Comparison of ENCODE assay signal across 1 cellular context in the genomic region with DNA sequence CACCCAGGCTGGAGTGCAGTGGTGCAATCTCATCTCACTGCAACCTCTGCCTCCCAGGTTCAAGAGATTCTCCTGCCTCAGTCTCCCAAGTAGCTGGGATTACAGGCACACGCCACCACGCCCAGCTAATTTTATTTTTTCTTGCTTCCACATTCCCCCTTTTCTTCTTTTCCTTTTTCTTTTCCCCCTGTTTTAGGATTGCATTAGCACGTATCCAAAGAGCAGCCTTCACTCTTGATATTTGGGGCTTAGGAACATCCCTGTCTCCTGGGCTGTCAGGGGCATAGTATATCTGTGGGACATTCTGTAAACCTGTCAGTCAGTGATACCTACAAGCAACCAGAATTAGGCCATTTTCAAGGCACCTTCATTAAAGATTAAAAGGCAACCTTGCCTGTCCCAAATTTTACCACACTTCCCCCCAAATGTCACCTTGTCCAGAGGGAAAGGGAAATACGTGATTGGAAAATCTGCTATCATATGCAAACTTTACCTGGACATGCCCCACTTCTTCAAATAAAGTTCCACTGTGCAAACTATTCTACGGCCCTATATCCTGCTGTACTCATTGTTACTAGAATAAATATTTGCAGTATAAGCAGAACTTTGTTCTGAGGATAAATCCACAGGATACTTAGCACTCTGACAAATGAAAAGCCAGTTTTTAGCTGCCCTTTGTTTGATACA.
TF ChIP-seq lines count a peak whose summit lies in the region.

No MANE protein-coding gene starts in this region.

TF ChIP-seq in HepG2, 621 proteins besides CTCF, POLR2A, EP300 and RAD21 (continued from another document and continues in another):
- TF ChIP-seq BHLHE40 (IDR thresholded peaks at IDR 0.05; ENCODE audit: low read length) (0 out of 2 replicates have a peak, but pooled peaks have one; percentile 9), HNRNPH1 (optimal IDR thresholded peaks at IDR 0.05; ENCODE audit: low read depth, low read length) (no peak), ETV5 (CRISPR knock-in tag; IDR thresholded peaks at IDR 0.05; ENCODE audit: borderline replicate concordance) (peak; percentile 92), ZNF10 (CRISPR knock-in tag; IDR thresholded peaks at IDR 0.05; ENCODE audit: borderline replicate concordance, low read depth) (no peak), RARA (CRISPR knock-in tag; IDR thresholded peaks at IDR 0.05) (peak; percentile 99), U2AF2 (IDR thresholded peaks at IDR 0.05; ENCODE audit: low read depth, low read length) (no peak), NKX3-1 (CRISPR knock-in tag; IDR thresholded peaks at IDR 0.05) (peak; percentile 70), RFXAP (CRISPR knock-in tag; IDR thresholded peaks at IDR 0.05; ENCODE audit: borderline replicate concordance) (no peak; the same call in 1 of the 2 replicates), FOXC1 (CRISPR knock-in tag; IDR thresholded peaks at IDR 0.05; ENCODE audit: borderline replicate concordance) (0 out of 2 replicates have a peak, but pooled peaks have one; percentile 30), CREB1 (IDR thresholded peaks at IDR 0.05) (peak; percentile 29; the same call in 1 of the 2 replicates), CREB1 (CRISPR knock-in tag; IDR thresholded peaks at IDR 0.05) (peak; percentile 46; the same call in 1 of the 2 replicates), RORA (CRISPR knock-in tag; IDR thresholded peaks at IDR 0.05) (0 out of 2 replicates have a peak, but pooled peaks have one; percentile 71), ZNF670 (CRISPR knock-in tag; IDR thresholded peaks at IDR 0.05; ENCODE audit: borderline replicate concordance) (peak; percentile 73; the same call in 1 of the 2 replicates), ELF4 (CRISPR knock-in tag; IDR thresholded peaks at IDR 0.05; ENCODE audit: borderline replicate concordance) (0 out of 2 replicates have a peak, but pooled peaks have one; percentile 36), GABPA (IDR thresholded peaks at IDR 0.05; ENCODE audit: low read depth, low read length) (no peak), GABPA (CRISPR knock-in tag; IDR thresholded peaks at IDR 0.05; ENCODE audit: low read depth) (peak; percentile 65), PAXIP1 (CRISPR knock-in tag; conservative IDR thresholded peaks at IDR 0.05) (peak; percentile 92), ZNF383 (CRISPR knock-in tag; IDR thresholded peaks at IDR 0.05; ENCODE audit: borderline replicate concordance) (0 out of 2 replicates have a peak, but pooled peaks have one; percentile 15), PBX2 (CRISPR knock-in tag; IDR thresholded peaks at IDR 0.05) (peak; percentile 15; the same call in 1 of the 2 replicates), NR2C2 (CRISPR knock-in tag; IDR thresholded peaks at IDR 0.05; ENCODE audit: borderline replicate concordance) (0 out of 2 replicates have a peak, but pooled peaks have one; percentile 7), JARID2 (CRISPR knock-in tag; IDR thresholded peaks at IDR 0.05; ENCODE audit: insufficient replicate concordance) (no peak), ZNF431 (CRISPR knock-in tag; IDR thresholded peaks at IDR 0.05; ENCODE audit: borderline replicate concordance, low read depth) (no peak; the same call in 1 of the 2 replicates), SPEN (CRISPR knock-in tag; IDR thresholded peaks at IDR 0.05; ENCODE audit: low read depth) (no peak), ZNF816 (CRISPR knock-in tag; IDR thresholded peaks at IDR 0.05; ENCODE audit: borderline replicate concordance) (no peak; the same call in 1 of the 2 replicates), ZNF749 (CRISPR knock-in tag; IDR thresholded peaks at IDR 0.05; ENCODE audit: borderline replicate concordance) (no peak), TAF15 (IDR thresholded peaks at IDR 0.05; ENCODE audit: low read depth, low read length, poor library complexity, severe bottlenecking) (no peak), SRSF1 (optimal IDR thresholded peaks at IDR 0.05; ENCODE audit: low read depth, low read length) (no peak), ZNF510 (CRISPR knock-in tag; IDR thresholded peaks at IDR 0.05; ENCODE audit: low read depth) (0 out of 2 replicates have a peak, but pooled peaks have one; percentile 28), SNAPC2 (CRISPR knock-in tag; IDR thresholded peaks at IDR 0.05) (no peak), BRD4 (CRISPR knock-in tag; IDR thresholded peaks at IDR 0.05) (no peak), ISL2 (CRISPR knock-in tag; IDR thresholded peaks at IDR 0.05) (peak; percentile 97), RERE (CRISPR knock-in tag; IDR thresholded peaks at IDR 0.05; ENCODE audit: low read depth) (peak; percentile 98)
- TF ChIP-seq, protein P1, sequence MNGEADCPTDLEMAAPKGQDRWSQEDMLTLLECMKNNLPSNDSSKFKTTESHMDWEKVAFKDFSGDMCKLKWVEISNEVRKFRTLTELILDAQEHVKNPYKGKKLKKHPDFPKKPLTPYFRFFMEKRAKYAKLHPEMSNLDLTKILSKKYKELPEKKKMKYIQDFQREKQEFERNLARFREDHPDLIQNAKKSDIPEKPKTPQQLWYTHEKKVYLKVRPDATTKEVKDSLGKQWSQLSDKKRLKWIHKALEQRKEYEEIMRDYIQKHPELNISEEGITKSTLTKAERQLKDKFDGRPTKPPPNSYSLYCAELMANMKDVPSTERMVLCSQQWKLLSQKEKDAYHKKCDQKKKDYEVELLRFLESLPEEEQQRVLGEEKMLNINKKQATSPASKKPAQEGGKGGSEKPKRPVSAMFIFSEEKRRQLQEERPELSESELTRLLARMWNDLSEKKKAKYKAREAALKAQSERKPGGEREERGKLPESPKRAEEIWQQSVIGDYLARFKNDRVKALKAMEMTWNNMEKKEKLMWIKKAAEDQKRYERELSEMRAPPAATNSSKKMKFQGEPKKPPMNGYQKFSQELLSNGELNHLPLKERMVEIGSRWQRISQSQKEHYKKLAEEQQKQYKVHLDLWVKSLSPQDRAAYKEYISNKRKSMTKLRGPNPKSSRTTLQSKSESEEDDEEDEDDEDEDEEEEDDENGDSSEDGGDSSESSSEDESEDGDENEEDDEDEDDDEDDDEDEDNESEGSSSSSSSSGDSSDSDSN (CRISPR knock-in tag; IDR thresholded peaks at IDR 0.05) = no peak
- TF ChIP-seq, protein P2, sequence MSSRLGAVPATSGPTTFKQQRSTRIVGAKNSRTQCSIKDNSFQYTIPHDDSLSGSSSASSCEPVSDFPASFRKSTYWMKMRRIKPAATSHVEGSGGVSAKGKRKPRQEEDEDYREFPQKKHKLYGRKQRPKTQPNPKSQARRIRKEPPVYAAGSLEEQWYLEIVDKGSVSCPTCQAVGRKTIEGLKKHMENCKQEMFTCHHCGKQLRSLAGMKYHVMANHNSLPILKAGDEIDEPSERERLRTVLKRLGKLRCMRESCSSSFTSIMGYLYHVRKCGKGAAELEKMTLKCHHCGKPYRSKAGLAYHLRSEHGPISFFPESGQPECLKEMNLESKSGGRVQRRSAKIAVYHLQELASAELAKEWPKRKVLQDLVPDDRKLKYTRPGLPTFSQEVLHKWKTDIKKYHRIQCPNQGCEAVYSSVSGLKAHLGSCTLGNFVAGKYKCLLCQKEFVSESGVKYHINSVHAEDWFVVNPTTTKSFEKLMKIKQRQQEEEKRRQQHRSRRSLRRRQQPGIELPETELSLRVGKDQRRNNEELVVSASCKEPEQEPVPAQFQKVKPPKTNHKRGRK (CRISPR knock-in tag; IDR thresholded peaks at IDR 0.05) = no peak
- TF ChIP-seq, protein P3, sequence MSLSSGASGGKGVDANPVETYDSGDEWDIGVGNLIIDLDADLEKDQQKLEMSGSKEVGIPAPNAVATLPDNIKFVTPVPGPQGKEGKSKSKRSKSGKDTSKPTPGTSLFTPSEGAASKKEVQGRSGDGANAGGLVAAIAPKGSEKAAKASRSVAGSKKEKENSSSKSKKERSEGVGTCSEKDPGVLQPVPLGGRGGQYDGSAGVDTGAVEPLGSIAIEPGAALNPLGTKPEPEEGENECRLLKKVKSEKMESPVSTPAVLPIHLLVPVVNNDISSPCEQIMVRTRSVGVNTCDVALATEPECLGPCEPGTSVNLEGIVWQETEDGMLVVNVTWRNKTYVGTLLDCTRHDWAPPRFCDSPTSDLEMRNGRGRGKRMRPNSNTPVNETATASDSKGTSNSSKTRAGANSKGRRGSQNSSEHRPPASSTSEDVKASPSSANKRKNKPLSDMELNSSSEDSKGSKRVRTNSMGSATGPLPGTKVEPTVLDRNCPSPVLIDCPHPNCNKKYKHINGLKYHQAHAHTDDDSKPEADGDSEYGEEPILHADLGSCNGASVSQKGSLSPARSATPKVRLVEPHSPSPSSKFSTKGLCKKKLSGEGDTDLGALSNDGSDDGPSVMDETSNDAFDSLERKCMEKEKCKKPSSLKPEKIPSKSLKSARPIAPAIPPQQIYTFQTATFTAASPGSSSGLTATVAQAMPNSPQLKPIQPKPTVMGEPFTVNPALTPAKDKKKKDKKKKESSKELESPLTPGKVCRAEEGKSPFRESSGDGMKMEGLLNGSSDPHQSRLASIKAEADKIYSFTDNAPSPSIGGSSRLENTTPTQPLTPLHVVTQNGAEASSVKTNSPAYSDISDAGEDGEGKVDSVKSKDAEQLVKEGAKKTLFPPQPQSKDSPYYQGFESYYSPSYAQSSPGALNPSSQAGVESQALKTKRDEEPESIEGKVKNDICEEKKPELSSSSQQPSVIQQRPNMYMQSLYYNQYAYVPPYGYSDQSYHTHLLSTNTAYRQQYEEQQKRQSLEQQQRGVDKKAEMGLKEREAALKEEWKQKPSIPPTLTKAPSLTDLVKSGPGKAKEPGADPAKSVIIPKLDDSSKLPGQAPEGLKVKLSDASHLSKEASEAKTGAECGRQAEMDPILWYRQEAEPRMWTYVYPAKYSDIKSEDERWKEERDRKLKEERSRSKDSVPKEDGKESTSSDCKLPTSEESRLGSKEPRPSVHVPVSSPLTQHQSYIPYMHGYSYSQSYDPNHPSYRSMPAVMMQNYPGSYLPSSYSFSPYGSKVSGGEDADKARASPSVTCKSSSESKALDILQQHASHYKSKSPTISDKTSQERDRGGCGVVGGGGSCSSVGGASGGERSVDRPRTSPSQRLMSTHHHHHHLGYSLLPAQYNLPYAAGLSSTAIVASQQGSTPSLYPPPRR (CRISPR knock-in tag; IDR thresholded peaks at IDR 0.05; ENCODE audit: borderline replicate concordance) = peak; percentile 99
